14 cellular contexts compared by ENCODE assay signal in the genomic region with DNA sequence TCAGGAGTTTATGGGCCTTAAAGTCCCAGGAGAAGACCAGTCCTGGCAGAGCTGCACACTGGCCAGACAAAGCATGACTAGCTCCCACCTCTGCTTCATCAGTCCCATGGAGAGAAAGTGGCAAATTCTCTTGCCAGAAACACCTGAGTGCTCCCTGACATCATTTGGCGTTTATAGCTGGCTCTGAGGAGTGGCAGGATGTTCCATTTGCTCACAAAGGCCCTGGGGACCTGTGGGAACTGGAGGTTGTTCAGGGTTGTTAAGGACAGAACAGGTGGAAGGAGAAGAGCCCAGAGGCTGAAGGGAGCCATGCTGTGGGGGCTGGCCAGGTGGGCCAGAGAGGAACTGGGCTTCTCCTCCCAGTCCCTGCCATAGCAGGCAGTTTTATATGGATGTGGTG. TPM values are rescaled to one million over a fixed set of nuclear protein-coding genes. Genes with fewer than 3 reads are reported as not detected.
DNase-seq lines count a peak whose midpoint lies in the region; ATAC-seq and TF ChIP-seq lines count a peak whose summit lies in the region.
"Had no signal": no experiment of that assay in that cellular context is flagged by ENCODE, and none has a peak within 500 bp of the region (broad histone marks: within the 10 kb centered on the region; RNA-seq: fewer than 3 reads in every experiment).

No MANE protein-coding gene starts in this region.

- peaks cover 98% of the 10 kb centered on the region for H3K4me1 Mint-ChIP-seq in chondrocyte (ENCODE audit: low read depth)
- peaks cover 35 to 37% of the 10 kb centered on the region in 2 donors for H3K4me1 Mint-ChIP-seq in natural killer cell treated with Interleukin-12 subunit alpha and Interleukin-12 subunit beta and Interleukin-15 and Interleukin-18, amount 100 ng/mL, for 72 hours (ENCODE audit: low read depth in 2 of 2)
- H3K4me1 Mint-ChIP-seq: CD4-positive, alpha-beta memory T cell; memory B cell had no signal

- no peaks in the 10 kb centered on the region for H3K27me3 Mint-ChIP-seq in chondrocyte (ENCODE audit: low read depth)
- no peaks in the 10 kb centered on the region for H3K27me3 Mint-ChIP-seq in natural killer cell treated with Interleukin-12 subunit alpha and Interleukin-12 subunit beta and Interleukin-15 and Interleukin-18, amount 100 ng/mL, for 72 hours

- ATAC-seq in natural killer cell treated with Interleukin-12 subunit alpha and Interleukin-12 subunit beta and Interleukin-15 and Interleukin-18, amount 100 ng/mL, for 72 hours = no peak
- no peak for ATAC-seq in esophagus mucosa

- TF ChIP-seq CTCF in chondrocyte (IDR thresholded peaks at IDR 0.05) = no peak

- no peaks in the 10 kb centered on the region for H3K9me3 Mint-ChIP-seq in chondrocyte (ENCODE audit: low read depth)
- H3K9me3 Mint-ChIP-seq in natural killer cell treated with Interleukin-12 subunit alpha and Interleukin-12 subunit beta and Interleukin-15 and Interleukin-18, amount 100 ng/mL, for 72 hours = no peaks in the 10 kb centered on the region
- H3K9me3 Mint-ChIP-seq: CD4-positive, alpha-beta memory T cell; memory B cell had no signal

- H3K4me3 Mint-ChIP-seq in chondrocyte (ENCODE audit: unreplicated experiment) = no peak overlapping the region
- H3K4me3 Mint-ChIP-seq in natural killer cell treated with Interleukin-12 subunit alpha and Interleukin-12 subunit beta and Interleukin-15 and Interleukin-18, amount 100 ng/mL, for 72 hours = peak overlapping the region; percentile 58
- H3K4me3 Mint-ChIP-seq: CD4-positive, alpha-beta memory T cell; memory B cell had no signal

- no peaks in the 10 kb centered on the region for H3K36me3 Mint-ChIP-seq in chondrocyte (ENCODE audit: low read depth)
- H3K36me3 Mint-ChIP-seq in natural killer cell treated with Interleukin-12 subunit alpha and Interleukin-12 subunit beta and Interleukin-15 and Interleukin-18, amount 100 ng/mL, for 72 hours = no peaks in the 10 kb centered on the region
- H3K36me3 Mint-ChIP-seq: CD4-positive, alpha-beta memory T cell; memory B cell had no signal

- DNase-seq in DMS 273 treated with DMSO at 0.1 percent for 48 hours (lab: John Stamatoyannopoulos, UW) (peak; percentile 65), NCI-H1092 (lab: John Stamatoyannopoulos, UW) (peak; percentile 16), chondrocyte (ENCODE audit: low spot score) (no peak), HK-2 (ENCODE audit: unreplicated experiment) (no peak)
- no peak for DNase-seq in natural killer cell treated with Interleukin-12 subunit alpha and Interleukin-12 subunit beta and Interleukin-15 and Interleukin-18, amount 100 ng/mL, for 72 hours (ENCODE audit: low spot score)
- no peak for DNase-seq in activated CD4-positive, alpha-beta T cell treated with anti-CD3 and anti-CD28 coated beads for 48 hours
- no peak for DNase-seq in stimulated activated naive CD4-positive, alpha-beta T cell treated with Interleukin-2 at 50 U/mL for 16 hours (lab: John Stamatoyannopoulos, UW)
- DNase-seq: activated effector memory CD4-positive, alpha-beta T cell treated with anti-CD3 and anti-CD28 coated beads, Interleukin-2, amount 50 U/mL, for 16 hours; CD4-positive, alpha-beta memory T cell; esophagus squamous epithelium; stimulated activated CD4-positive, alpha-beta T cell treated with anti-CD3 and anti-CD28 coated beads, Interleukin-4, amount 100 ng/mL, for 1 hour; stimulated activated naive CD8-positive, alpha-beta T cell treated with anti-CD3 and anti-CD28 coated beads, Interleukin-15, Interleukin-2, amounts not matched to agents 100 U/mL and 50 U/mL, for 24 hours had no signal

- H3K27ac Mint-ChIP-seq in chondrocyte (ENCODE audit: unreplicated experiment) = peak overlapping the region; percentile 92
- peak overlapping the region in 1 of 2 donors; percentile 35 for H3K27ac Mint-ChIP-seq in natural killer cell treated with Interleukin-12 subunit alpha and Interleukin-12 subunit beta and Interleukin-15 and Interleukin-18, amount 100 ng/mL, for 72 hours
- H3K27ac Mint-ChIP-seq: CD4-positive, alpha-beta memory T cell; memory B cell had no signal

RNA-seq across cellular contexts. Expression of a gene that starts 56.1 kb away (rescaled TPM):
- total RNA-seq in chondrocyte = 2,015 to 2,317 TPM (median 2,049 TPM) in 3 replicates
- 1,000 to 10,000 TPM; 1,675 to 1,724 TPM for total RNA-seq in natural killer cell treated with Interleukin-12 subunit alpha and Interleukin-12 subunit beta and Interleukin-15 and Interleukin-18, amount 100 ng/mL, for 72 hours
- 2,683 TPM for total RNA-seq in esophagus mucosa

Comparison
In these comparisons a context has a peak if more than half of its experiments do, and no peak if none do; other contexts are left out.
1. DNase-seq: peak in DMS 273 treated with DMSO at 0.1 percent for 48 hours (single experiment) and NCI-H1092 (single experiment); none in chondrocyte (single experiment), natural killer cell treated with Interleukin-12 subunit alpha and Interleukin-12 subunit beta and Interleukin-15 and Interleukin-18, amount 100 ng/mL, for 72 hours (single experiment), activated CD4-positive, alpha-beta T cell treated with anti-CD3 and anti-CD28 coated beads for 48 hours (single experiment), HK-2 (single experiment) and stimulated activated naive CD4-positive, alpha-beta T cell treated with Interleukin-2 at 50 U/mL for 16 hours (single experiment).